Comparison of ENCODE assay signal across 8 cellular contexts in genomic region chr5:129094087-129094923, GRCh38. TPM values are rescaled to one million over a fixed set of nuclear protein-coding genes. Genes with fewer than 3 reads are reported as not detected.
DNase-seq lines count a peak whose midpoint lies in the region; ATAC-seq and TF ChIP-seq lines count a peak whose summit lies in the region.

Gene ISOC1, plus strand, starts transcription at chr5:129094749. Its CDS starts 18 bp downstream, at chr5:129094767.

- no peaks in the 10 kb centered on the region for H3K36me3 ChIP-seq in prostate gland

- DNase-seq in NCI-H146 treated with DMSO at 0.1 percent for 48 hours (lab: John Stamatoyannopoulos, UW; ENCODE audit: unreplicated experiment): peak; percentile 67
- peak; percentile 84 for DNase-seq in amniotic epithelial cell (ENCODE audit: low read depth)
- peak; percentile 94 for DNase-seq in left cardiac atrium
- DNase-seq in prostate gland (ENCODE audit: low spot score): peak; percentile 91
- peak; percentile 91 for DNase-seq in ureter (ENCODE audit: low spot score)

- no peaks in the 10 kb centered on the region for H3K4me1 ChIP-seq in prostate gland (replicated peaks)

- intact Hi-C loops in T-helper 1 cell treated with Interleukin-12 subunit alpha and Interleukin-12 subunit beta and Interleukin-4 antibody, amounts not matched to agents 30 ng/mL and 1 ng/mL, for 36 hours (cut with micrococcal nuclease): loop anchor here (1.0 to 5.0 kb wide), 6 partner anchors 20 to 1577 kb away; partner anchors contain the start of genes PRRC1 and SLC12A2
- intact Hi-C loops in left cardiac atrium (cut with DNase I): no loop called here
- intact Hi-C loops in prostate gland (cut with DNase I): no loop called here

- TF ChIP-seq POLR2A in prostate gland (IDR thresholded peaks at IDR 0.05): peak; percentile 90

- ATAC-seq in GM18498 (IDR thresholded peaks at IDR 0.05; ENCODE audit: unreplicated experiment) (peak; percentile 95), HG02885 (IDR thresholded peaks at IDR 0.05; ENCODE audit: poor library complexity, unreplicated experiment) (peak; percentile 91), left cardiac atrium (peak; percentile 96 to 98)

- under 1% methylated on average over 60 of the region's 87 CpGs for WGBS in prostate gland

- peak in 1 of 4 experiments; percentile 37 for TF ChIP-seq CTCF in prostate gland (IDR thresholded peaks at IDR 0.05)

- H3K9me3 ChIP-seq in prostate gland: no peaks in the 10 kb centered on the region

- H3K4me3 ChIP-seq in prostate gland: peak within 1 kb of the TSS; percentile 80 to 86

- H3K27ac ChIP-seq in prostate gland: peak within 1 kb of the TSS; percentile 88 to 89

- no peaks in the 10 kb centered on the region for H3K27me3 ChIP-seq in prostate gland (replicated peaks; ENCODE audit: insufficient read depth)

RNA-seq across cellular contexts. Expression of gene ISOC1, which starts in this region (rescaled TPM):
- 18.8 and 20.2 TPM in 2 replicates for total RNA-seq in T-helper 1 cell treated with Interleukin-12 subunit alpha and Interleukin-12 subunit beta and Interleukin-4 antibody, amounts not matched to agents 30 ng/mL and 1 ng/mL, for 36 hours
- total RNA-seq in left cardiac atrium: 100 to 1,000 TPM in 1 of 2 donors, 10 to 100 TPM in 1; 78.7 to 103 TPM
- 10 to 100 TPM; 31.1 to 48.1 TPM for total RNA-seq in prostate gland
- 21.1 TPM for total RNA-seq in ureter

Comparison
In these comparisons a context has a peak if more than half of its experiments do, and no peak if none do; other contexts are left out.
1. Peak in every context shown above with its lines: DNase-seq, ATAC-seq, H3K4me3 ChIP-seq and H3K27ac ChIP-seq.